Comparison of ENCODE assay signal across 25 cellular contexts in the genomic region with DNA sequence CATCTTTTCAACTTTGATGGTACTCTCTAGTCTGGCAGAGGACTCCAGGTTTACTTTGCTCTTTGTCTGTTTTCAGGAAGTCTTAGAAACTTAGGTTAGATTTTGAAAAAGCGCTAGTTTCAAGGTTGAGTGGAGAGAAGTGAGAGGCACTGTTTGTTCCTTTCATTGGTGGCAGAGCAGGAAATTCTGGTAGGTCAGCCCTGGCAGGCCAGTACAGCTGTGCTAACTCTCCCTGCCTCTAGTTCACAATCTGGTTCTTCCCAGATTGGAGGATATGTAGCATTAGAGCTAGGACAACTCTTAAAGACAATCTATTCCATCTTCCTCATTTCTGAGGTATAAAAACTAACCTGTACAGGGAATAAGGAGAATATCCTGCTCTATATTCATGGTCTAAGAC.
"Had no signal": no experiment of that assay in that cellular context is flagged by ENCODE, and none has a peak within 500 bp of the region (broad histone marks: within the 10 kb centered on the region; RNA-seq: fewer than 3 reads in every experiment).

No MANE protein-coding gene starts in this region.

- H3K9me3 ChIP-seq: esophagus muscularis mucosa, left lung, psoas muscle, tibial artery, uterus had no signal

- H3K27me3 Mint-ChIP-seq: brain, T-helper 17 cell had no signal

- H3K36me3 Mint-ChIP-seq: immature natural killer cell; naive thymus-derived CD8-positive, alpha-beta T cell had no signal

- ATAC-seq: activated naive CD8-positive, alpha-beta T cell treated with anti-CD3 and anti-CD28 coated beads, Interleukin-2, amount 50 U/mL, for 24 hours; left lung; naive thymus-derived CD8-positive, alpha-beta T cell; psoas muscle; right cardiac atrium; stimulated activated naive CD8-positive, alpha-beta T cell treated with anti-CD3 and anti-CD28 coated beads, Interleukin-15, Interleukin-2, amounts not matched to agents 100 U/mL and 50 U/mL, for 24 hours; T-helper 17 cell had no signal

- H3K4me3 ChIP-seq: esophagus muscularis mucosa, hepatocyte, left lung, psoas muscle, tibial artery, uterus had no signal

- H3K4me3 Mint-ChIP-seq: activated naive CD8-positive, alpha-beta T cell treated with anti-CD3 and anti-CD28 coated beads, Interleukin-2, amount 50 U/mL, for 24 hours; brain; immature natural killer cell; mesothelial cell of epicardium; naive thymus-derived CD8-positive, alpha-beta T cell; T-helper 17 cell had no signal

- H3K4me1 ChIP-seq: left lung, psoas muscle, uterus had no signal

- H3K36me3 ChIP-seq: esophagus muscularis mucosa, left lung, tibial artery, uterus had no signal

- DNase-seq: activated CD4-positive, alpha-beta T cell treated with anti-CD3 and anti-CD28 coated beads for 4 hours; activated CD4-positive, alpha-beta T cell treated with anti-CD3 and anti-CD28 coated beads, Interleukin-2, amount 50 U/mL, for 48 hours; activated CD4-positive, CD25-positive, alpha-beta regulatory T cell; activated gamma-delta T cell; activated naive CD4-positive, alpha-beta T cell treated with anti-CD3 and anti-CD28 coated beads, Interleukin-2, amount 50 U/mL, for 16 hours; activated naive CD8-positive, alpha-beta T cell treated with anti-CD3 and anti-CD28 coated beads, Interleukin-2, amount 50 U/mL, for 24 hours; caudate nucleus; dermis blood vessel endothelial cell; effector CD8-positive, alpha-beta T cell; glutamatergic neuron; immature natural killer cell; naive thymus-derived CD8-positive, alpha-beta T cell; psoas muscle; right cardiac atrium; stimulated activated CD4-positive, alpha-beta T cell treated with anti-CD3 and anti-CD28 coated beads, Interleukin-4, amount 100 ng/mL, for 24 hours; stimulated activated naive CD8-positive, alpha-beta T cell treated with anti-CD3 and anti-CD28 coated beads, Interleukin-15, Interleukin-2, amounts not matched to agents 100 U/mL and 50 U/mL, for 24 hours; substantia nigra; T-helper 17 cell; tibial artery; uterus had no signal

- H3K27ac Mint-ChIP-seq: activated naive CD8-positive, alpha-beta T cell treated with anti-CD3 and anti-CD28 coated beads, Interleukin-2, amount 50 U/mL, for 24 hours; brain; immature natural killer cell; mesothelial cell of epicardium; T-helper 17 cell had no signal

- H3K4me1 Mint-ChIP-seq: activated naive CD8-positive, alpha-beta T cell treated with anti-CD3 and anti-CD28 coated beads, Interleukin-2, amount 50 U/mL, for 24 hours; immature natural killer cell; naive thymus-derived CD8-positive, alpha-beta T cell; T-helper 17 cell had no signal

- H3K27ac ChIP-seq: esophagus muscularis mucosa, hepatocyte, left lung, psoas muscle, tibial artery, uterus had no signal

- H3K27me3 ChIP-seq: esophagus muscularis mucosa, hepatocyte, left lung, tibial artery, uterus had no signal

- H3K9me3 Mint-ChIP-seq: activated naive CD8-positive, alpha-beta T cell treated with anti-CD3 and anti-CD28 coated beads, Interleukin-2, amount 50 U/mL, for 24 hours; naive thymus-derived CD8-positive, alpha-beta T cell had no signal
